1 cellular context compared by ENCODE assay signal in the genomic region with DNA sequence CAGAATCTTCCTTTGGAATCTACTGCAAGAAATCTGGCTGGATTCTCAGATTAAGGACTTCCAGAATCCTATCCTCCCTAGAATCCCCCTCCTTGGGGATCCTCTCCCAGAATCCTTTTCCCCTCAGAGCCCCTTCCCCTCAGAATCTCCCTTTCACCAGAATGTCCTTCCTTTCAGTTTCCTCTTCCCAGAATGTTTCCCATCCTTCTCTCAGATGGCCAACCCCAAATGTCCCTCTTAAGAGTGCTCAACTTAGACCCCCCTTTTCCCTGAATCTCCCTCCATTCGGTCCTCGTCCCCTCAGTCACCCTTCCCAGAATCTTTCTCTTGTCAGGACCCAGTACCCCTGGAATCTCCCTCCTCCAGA.
TF ChIP-seq lines count a peak whose summit lies in the region.

No MANE protein-coding gene starts in this region.

TF ChIP-seq in K562, 482 proteins besides CTCF, POLR2A, EP300 and RAD21 (continues in another document):
- TF ChIP-seq BACH1 (tag; IDR thresholded peaks at IDR 0.05) (no peak), ZNF280A (IDR thresholded peaks at IDR 0.05; ENCODE audit: low read depth, partially characterized antibody) (no peak), KLF6 (CRISPR knock-in tag; IDR thresholded peaks at IDR 0.05; ENCODE audit: borderline replicate concordance) (no peak), THAP7 (CRISPR knock-in tag; IDR thresholded peaks at IDR 0.05) (no peak), SRSF9 (IDR thresholded peaks at IDR 0.05; ENCODE audit: borderline replicate concordance, low read depth, low read length) (no peak), ZNF212 (CRISPR knock-in tag; IDR thresholded peaks at IDR 0.05) (no peak), SMARCA4 (IDR thresholded peaks at IDR 0.05) (peak; percentile 15; the same call in 1 of the 2 replicates), SLC30A9 (CRISPR knock-in tag; IDR thresholded peaks at IDR 0.05) (no peak), ZNF561 (CRISPR knock-in tag; conservative IDR thresholded peaks at IDR 0.05) (no peak), ZFP1 (CRISPR knock-in tag; IDR thresholded peaks at IDR 0.05) (no peak), TAF1 (IDR thresholded peaks at IDR 0.05; ENCODE audit: control insufficient read depth, extremely low read depth, insufficient read depth, low read length, severe bottlenecking) (no peak), ZNF444 (CRISPR knock-in tag; IDR thresholded peaks at IDR 0.05) (no peak), SREBF2 (CRISPR knock-in tag; IDR thresholded peaks at IDR 0.05) (no peak), TAL1 (IDR thresholded peaks at IDR 0.05) (no peak), ASH1L (IDR thresholded peaks at IDR 0.05; ENCODE audit: borderline replicate concordance, low read depth, partially characterized antibody) (no peak), ZNF79 (CRISPR knock-in tag; IDR thresholded peaks at IDR 0.05; ENCODE audit: low read depth) (no peak), ZBTB8A (IDR thresholded peaks at IDR 0.05; ENCODE audit: partially characterized antibody) (no peak), PRDM10 (IDR thresholded peaks at IDR 0.05; ENCODE audit: partially characterized antibody) (no peak), ZBTB1 (CRISPR knock-in tag; IDR thresholded peaks at IDR 0.05; ENCODE audit: borderline replicate concordance, low read depth) (no peak), MAFF (IDR thresholded peaks at IDR 0.05; ENCODE audit: low read length) (no peak), ZNF3 (CRISPR knock-in tag; IDR thresholded peaks at IDR 0.05) (no peak), NR1H2 (CRISPR knock-in tag; IDR thresholded peaks at IDR 0.05) (no peak)
- TF ChIP-seq, protein P1, sequence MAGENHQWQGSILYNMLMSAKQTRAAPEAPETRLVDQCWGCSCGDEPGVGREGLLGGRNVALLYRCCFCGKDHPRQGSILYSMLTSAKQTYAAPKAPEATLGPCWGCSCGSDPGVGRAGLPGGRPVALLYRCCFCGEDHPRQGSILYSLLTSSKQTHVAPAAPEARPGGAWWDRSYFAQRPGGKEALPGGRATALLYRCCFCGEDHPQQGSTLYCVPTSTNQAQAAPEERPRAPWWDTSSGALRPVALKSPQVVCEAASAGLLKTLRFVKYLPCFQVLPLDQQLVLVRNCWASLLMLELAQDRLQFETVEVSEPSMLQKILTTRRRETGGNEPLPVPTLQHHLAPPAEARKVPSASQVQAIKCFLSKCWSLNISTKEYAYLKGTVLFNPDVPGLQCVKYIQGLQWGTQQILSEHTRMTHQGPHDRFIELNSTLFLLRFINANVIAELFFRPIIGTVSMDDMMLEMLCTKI (IDR thresholded peaks at IDR 0.05; ENCODE audit: partially characterized antibody), result no peak
- TF ChIP-seq, protein P2, sequence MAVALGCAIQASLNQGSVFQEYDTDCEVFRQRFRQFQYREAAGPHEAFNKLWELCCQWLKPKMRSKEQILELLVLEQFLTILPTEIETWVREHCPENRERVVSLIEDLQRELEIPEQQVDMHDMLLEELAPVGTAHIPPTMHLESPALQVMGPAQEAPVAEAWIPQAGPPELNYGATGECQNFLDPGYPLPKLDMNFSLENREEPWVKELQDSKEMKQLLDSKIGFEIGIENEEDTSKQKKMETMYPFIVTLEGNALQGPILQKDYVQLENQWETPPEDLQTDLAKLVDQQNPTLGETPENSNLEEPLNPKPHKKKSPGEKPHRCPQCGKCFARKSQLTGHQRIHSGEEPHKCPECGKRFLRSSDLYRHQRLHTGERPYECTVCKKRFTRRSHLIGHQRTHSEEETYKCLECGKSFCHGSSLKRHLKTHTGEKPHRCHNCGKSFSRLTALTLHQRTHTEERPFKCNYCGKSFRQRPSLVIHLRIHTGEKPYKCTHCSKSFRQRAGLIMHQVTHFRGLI (CRISPR knock-in tag; IDR thresholded peaks at IDR 0.05), result no peak
- TF ChIP-seq, protein P3, sequence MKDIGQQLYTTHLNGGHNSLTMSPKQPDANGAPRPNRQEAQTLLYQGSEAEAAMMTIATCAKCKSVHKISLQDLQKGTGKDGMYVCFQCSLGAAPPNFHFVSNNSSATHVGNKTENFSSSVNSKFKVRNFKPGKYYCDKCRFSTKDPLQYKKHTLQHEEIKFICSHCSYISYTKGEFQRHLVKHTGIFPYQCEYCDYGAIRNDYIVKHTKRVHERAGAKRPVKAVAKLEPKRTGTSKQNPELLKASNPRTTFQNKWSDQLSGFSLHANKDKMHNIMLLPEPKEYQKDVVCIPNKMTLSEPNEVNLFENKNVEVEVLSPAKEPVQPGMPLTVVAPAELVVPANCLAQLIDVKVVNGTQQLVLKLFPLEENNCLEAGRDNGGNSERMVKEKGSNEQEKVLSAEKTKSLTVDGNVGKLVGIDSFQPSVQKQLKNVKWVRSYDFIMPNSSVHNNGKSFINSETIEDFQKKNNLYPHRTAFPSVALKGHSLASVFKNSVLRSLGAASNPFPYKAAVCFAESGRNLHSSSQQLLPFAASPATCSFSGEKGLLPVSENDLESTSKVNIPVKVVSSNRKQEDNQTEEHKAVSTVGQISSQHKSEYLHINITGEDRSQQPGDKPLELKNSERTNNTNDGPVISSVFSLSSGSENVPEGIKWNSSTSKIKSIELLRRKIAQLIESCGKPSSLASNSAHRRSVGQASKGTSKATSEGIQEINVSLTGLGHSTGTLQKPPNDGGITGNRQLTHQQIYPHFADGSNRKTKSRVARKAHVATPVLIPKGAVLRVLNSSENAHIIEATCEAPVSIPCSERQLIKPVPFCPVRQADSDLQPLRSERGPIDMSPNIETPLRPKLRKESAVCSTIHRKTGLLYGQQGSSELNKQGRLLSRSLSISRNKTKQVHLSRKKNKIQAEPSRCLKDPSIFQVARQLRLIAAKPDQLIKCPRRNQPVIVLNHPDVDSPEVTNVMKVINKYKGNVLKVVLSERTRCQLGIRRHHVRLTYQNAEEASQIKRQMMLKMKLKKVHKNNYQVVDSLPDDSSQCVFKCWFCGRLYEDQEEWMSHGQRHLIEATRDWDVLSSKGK (CRISPR knock-in tag; IDR thresholded peaks at IDR 0.05), result no peak
- TF ChIP-seq, protein P4, sequence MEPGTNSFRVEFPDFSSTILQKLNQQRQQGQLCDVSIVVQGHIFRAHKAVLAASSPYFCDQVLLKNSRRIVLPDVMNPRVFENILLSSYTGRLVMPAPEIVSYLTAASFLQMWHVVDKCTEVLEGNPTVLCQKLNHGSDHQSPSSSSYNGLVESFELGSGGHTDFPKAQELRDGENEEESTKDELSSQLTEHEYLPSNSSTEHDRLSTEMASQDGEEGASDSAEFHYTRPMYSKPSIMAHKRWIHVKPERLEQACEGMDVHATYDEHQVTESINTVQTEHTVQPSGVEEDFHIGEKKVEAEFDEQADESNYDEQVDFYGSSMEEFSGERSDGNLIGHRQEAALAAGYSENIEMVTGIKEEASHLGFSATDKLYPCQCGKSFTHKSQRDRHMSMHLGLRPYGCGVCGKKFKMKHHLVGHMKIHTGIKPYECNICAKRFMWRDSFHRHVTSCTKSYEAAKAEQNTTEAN (CRISPR knock-in tag; IDR thresholded peaks at IDR 0.05), result no peak
- TF ChIP-seq, protein P5, sequence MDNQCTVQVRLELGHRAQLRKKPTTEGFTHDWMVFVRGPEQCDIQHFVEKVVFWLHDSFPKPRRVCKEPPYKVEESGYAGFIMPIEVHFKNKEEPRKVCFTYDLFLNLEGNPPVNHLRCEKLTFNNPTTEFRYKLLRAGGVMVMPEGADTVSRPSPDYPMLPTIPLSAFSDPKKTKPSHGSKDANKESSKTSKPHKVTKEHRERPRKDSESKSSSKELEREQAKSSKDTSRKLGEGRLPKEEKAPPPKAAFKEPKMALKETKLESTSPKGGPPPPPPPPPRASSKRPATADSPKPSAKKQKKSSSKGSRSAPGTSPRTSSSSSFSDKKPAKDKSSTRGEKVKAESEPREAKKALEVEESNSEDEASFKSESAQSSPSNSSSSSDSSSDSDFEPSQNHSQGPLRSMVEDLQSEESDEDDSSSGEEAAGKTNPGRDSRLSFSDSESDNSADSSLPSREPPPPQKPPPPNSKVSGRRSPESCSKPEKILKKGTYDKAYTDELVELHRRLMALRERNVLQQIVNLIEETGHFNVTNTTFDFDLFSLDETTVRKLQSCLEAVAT (IDR thresholded peaks at IDR 0.05), result no peak
- TF ChIP-seq, protein P6, sequence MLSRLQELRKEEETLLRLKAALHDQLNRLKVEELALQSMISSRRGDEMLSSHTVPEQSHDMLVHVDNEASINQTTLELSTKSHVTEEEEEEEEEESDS (CRISPR knock-in tag; IDR thresholded peaks at IDR 0.05), result no peak
- TF ChIP-seq, protein P7, sequence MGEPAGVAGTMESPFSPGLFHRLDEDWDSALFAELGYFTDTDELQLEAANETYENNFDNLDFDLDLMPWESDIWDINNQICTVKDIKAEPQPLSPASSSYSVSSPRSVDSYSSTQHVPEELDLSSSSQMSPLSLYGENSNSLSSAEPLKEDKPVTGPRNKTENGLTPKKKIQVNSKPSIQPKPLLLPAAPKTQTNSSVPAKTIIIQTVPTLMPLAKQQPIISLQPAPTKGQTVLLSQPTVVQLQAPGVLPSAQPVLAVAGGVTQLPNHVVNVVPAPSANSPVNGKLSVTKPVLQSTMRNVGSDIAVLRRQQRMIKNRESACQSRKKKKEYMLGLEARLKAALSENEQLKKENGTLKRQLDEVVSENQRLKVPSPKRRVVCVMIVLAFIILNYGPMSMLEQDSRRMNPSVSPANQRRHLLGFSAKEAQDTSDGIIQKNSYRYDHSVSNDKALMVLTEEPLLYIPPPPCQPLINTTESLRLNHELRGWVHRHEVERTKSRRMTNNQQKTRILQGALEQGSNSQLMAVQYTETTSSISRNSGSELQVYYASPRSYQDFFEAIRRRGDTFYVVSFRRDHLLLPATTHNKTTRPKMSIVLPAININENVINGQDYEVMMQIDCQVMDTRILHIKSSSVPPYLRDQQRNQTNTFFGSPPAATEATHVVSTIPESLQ (CRISPR knock-in tag; IDR thresholded peaks at IDR 0.05), result no peak
- TF ChIP-seq, protein P8, sequence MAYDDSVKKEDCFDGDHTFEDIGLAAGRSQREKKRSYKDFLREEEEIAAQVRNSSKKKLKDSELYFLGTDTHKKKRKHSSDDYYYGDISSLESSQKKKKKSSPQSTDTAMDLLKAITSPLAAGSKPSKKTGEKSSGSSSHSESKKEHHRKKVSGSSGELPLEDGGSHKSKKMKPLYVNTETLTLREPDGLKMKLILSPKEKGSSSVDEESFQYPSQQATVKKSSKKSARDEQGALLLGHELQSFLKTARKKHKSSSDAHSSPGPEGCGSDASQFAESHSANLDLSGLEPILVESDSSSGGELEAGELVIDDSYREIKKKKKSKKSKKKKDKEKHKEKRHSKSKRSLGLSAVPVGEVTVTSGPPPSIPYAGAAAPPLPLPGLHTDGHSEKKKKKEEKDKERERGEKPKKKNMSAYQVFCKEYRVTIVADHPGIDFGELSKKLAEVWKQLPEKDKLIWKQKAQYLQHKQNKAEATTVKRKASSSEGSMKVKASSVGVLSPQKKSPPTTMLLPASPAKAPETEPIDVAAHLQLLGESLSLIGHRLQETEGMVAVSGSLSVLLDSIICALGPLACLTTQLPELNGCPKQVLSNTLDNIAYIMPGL (CRISPR knock-in tag; IDR thresholded peaks at IDR 0.05), result no peak
